In the genomic region with DNA sequence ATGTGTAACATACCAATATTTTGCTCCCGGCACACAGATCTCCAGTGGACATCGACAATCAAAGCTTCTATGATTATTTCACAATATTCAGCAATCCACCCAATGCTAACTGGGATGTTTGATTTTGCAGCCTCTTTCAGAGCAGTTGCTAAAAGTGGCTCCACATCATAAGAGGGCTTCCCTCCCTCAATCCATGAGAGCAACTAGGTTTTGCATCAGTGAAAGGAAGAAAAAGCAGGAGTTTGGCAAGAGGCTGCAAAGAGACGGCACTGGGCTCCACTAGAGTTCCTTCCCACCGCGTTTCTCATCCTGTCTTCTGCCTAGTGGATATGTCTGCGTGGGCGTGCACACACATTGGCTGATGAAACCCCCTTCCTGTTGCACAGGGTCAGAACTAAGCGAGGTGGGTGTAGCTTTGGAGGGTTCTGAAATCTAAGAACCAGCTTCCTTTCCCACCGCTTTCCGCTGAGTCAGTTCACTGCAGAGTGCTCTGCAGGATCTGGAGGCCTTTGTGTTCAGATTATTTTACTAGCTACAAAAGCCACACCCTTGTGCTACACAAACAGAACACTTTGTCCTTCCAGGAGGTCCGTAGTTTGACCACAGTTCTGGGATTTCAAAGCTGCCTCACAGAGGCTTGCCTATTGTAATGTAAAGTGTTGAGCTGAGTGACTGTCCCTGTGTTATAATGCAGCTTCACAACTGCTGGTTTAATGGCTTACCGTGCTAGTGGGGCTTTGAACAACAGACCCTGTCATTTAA, we compare ENCODE assay signal across 8 cellular contexts. TPM values are rescaled to one million over a fixed set of nuclear protein-coding genes. Genes with fewer than 3 reads are reported as not detected.
DNase-seq lines count a peak whose midpoint lies in the region; ATAC-seq and TF ChIP-seq lines count a peak whose summit lies in the region.

No MANE protein-coding gene starts in this region.

- peak; percentile 56 for DNase-seq in NCI-H1092 treated with DMSO at 0.1 percent for 48 hours (lab: John Stamatoyannopoulos, UW)
- no peak for DNase-seq in NCI-H1092 (lab: John Stamatoyannopoulos, UW)
- peak; percentile 82 for DNase-seq in NOMO-1 (lab: John Stamatoyannopoulos, UW; ENCODE audit: unreplicated experiment in 2 of 2)
- DNase-seq in amniotic stem cell (lab: John Stamatoyannopoulos, UW) = peak; percentile 62
- DNase-seq in left ventricle myocardium inferior = peak; percentile 67
- peak; percentile 6 to 15 for DNase-seq in trophoblast cell

- no CpG with 5 or more reads among the region's 12 CpGs for WGBS in trophoblast cell (ENCODE audit: extremely low coverage, insufficient coverage, insufficient read length)

- H3K4me3 ChIP-seq in left ventricle myocardium inferior = peak overlapping the region; percentile 38
- no peak overlapping the region for H3K4me3 ChIP-seq in trophoblast cell (ENCODE audit: low read depth, low read length)

- H3K27me3 ChIP-seq in left ventricle myocardium inferior (ENCODE audit: low read depth) = no peaks in the 10 kb centered on the region
- H3K27me3 ChIP-seq in trophoblast cell (ENCODE audit: insufficient read depth, low read length) = no peaks in the 10 kb centered on the region

- H3K79me1 ChIP-seq in trophoblast cell (ENCODE audit: low read length) = peaks cover 2% of the 10 kb centered on the region

- intact Hi-C loops in left ventricle myocardium inferior (cut with micrococcal nuclease) = no loop called here

- H2AFZ ChIP-seq in trophoblast cell (ENCODE audit: insufficient read depth, low read length, poor library complexity) = peak overlapping the region; percentile 31

- H4K91ac ChIP-seq in trophoblast cell (ENCODE audit: low read depth, low read length) = no peak overlapping the region

- ATAC-seq in HG03108 (IDR thresholded peaks at IDR 0.05; ENCODE audit: unreplicated experiment) (no peak), HG02884 (IDR thresholded peaks at IDR 0.05; ENCODE audit: unreplicated experiment) (no peak)

- no peak overlapping the region for H2BK120ac ChIP-seq in trophoblast cell (ENCODE audit: insufficient read depth, low read length, poor library complexity)

- H3K79me2 ChIP-seq in trophoblast cell (ENCODE audit: control insufficient read depth, insufficient read depth, low read length, poor library complexity) = no peaks in the 10 kb centered on the region

- H3K4me2 ChIP-seq in trophoblast cell (ENCODE audit: low read length) = peak overlapping the region; percentile 32

- no peak overlapping the region for H3K23ac ChIP-seq in trophoblast cell (ENCODE audit: low read length)

- no peak overlapping the region for H2AK5ac ChIP-seq in trophoblast cell (ENCODE audit: low read length)

- no peak overlapping the region for H3K18ac ChIP-seq in trophoblast cell (ENCODE audit: low read length)

- no peak overlapping the region for H3K4ac ChIP-seq in trophoblast cell (ENCODE audit: low read depth, low read length)

- no peak overlapping the region for H3K14ac ChIP-seq in trophoblast cell (ENCODE audit: low read length)

- no peak for TF ChIP-seq CTCF in left ventricle myocardium inferior (IDR thresholded peaks at IDR 0.05; ENCODE audit: borderline replicate concordance)

- H2BK5ac ChIP-seq in trophoblast cell (ENCODE audit: low read depth, low read length, poor library complexity) = no peak overlapping the region

- H3K36me3 ChIP-seq in left ventricle myocardium inferior = no peaks in the 10 kb centered on the region
- H3K36me3 ChIP-seq in trophoblast cell (ENCODE audit: control insufficient read depth in 1 of 2, insufficient read depth in 2 of 2, low read length in 2 of 2) = no peaks in the 10 kb centered on the region

- peaks cover 49% of the 10 kb centered on the region for H3K4me1 ChIP-seq in left ventricle myocardium inferior
- H3K4me1 ChIP-seq in trophoblast cell (ENCODE audit: control insufficient read depth in 1 of 2, insufficient read depth in 2 of 2, low read length in 2 of 2) = peaks cover 5 to 6% of the 10 kb centered on the region in 2 experiments

- peak overlapping the region; percentile 89 for H3K27ac ChIP-seq in left ventricle myocardium inferior (replicated peaks)
- peak overlapping the region; percentile 25 for H3K27ac ChIP-seq in trophoblast cell (ENCODE audit: low read depth, low read length)

- H3K9me3 ChIP-seq in left ventricle myocardium inferior (replicated peaks) (no peaks in the 10 kb centered on the region), trophoblast cell (ENCODE audit: insufficient read depth, low read depth, low read length) (no peaks in the 10 kb centered on the region)

- H4K12ac ChIP-seq in trophoblast cell (ENCODE audit: low read depth, low read length) = no peak overlapping the region

- H3K9ac ChIP-seq in trophoblast cell (ENCODE audit: low read length) = no peak overlapping the region

- H2BK12ac ChIP-seq in trophoblast cell (ENCODE audit: low read length) = no peak overlapping the region

- no peak overlapping the region for H4K8ac ChIP-seq in trophoblast cell (ENCODE audit: low read depth, low read length)

RNA-seq across cellular contexts. Expression of gene ARL4A, which starts 28.1 kb away (rescaled TPM):
- 11.5 TPM for total RNA-seq in left ventricle myocardium inferior
- 16.3 and 16.6 TPM in 2 replicates for polyA plus RNA-seq in trophoblast cell (2013)
